In genomic region chr6:112040933-112041332, GRCh38 we compare ENCODE assay signal across 1 cellular context.
TF ChIP-seq lines count a peak whose summit lies in the region.

No MANE protein-coding gene starts in this region.

TF ChIP-seq in HepG2, 621 proteins besides CTCF, POLR2A, EP300 and RAD21:
- no peak for TF ChIP-seq ZNF136 (CRISPR knock-in tag; IDR thresholded peaks at IDR 0.05; ENCODE audit: low read depth)
- TF ChIP-seq, protein P1, sequence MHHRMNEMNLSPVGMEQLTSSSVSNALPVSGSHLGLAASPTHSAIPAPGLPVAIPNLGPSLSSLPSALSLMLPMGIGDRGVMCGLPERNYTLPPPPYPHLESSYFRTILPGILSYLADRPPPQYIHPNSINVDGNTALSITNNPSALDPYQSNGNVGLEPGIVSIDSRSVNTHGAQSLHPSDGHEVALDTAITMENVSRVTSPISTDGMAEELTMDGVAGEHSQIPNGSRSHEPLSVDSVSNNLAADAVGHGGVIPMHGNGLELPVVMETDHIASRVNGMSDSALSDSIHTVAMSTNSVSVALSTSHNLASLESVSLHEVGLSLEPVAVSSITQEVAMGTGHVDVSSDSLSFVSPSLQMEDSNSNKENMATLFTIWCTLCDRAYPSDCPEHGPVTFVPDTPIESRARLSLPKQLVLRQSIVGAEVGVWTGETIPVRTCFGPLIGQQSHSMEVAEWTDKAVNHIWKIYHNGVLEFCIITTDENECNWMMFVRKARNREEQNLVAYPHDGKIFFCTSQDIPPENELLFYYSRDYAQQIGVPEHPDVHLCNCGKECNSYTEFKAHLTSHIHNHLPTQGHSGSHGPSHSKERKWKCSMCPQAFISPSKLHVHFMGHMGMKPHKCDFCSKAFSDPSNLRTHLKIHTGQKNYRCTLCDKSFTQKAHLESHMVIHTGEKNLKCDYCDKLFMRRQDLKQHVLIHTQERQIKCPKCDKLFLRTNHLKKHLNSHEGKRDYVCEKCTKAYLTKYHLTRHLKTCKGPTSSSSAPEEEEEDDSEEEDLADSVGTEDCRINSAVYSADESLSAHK (CRISPR knock-in tag; IDR thresholded peaks at IDR 0.05; ENCODE audit: borderline replicate concordance) = no peak
- TF ChIP-seq ZHX2 (IDR thresholded peaks at IDR 0.05; ENCODE audit: low read depth) = no peak
- no peak for TF ChIP-seq ZHX2 (CRISPR knock-in tag; IDR thresholded peaks at IDR 0.05; ENCODE audit: borderline replicate concordance)
- no peak for TF ChIP-seq TBP (CRISPR knock-in tag; IDR thresholded peaks at IDR 0.05)
